Comparison of ENCODE assay signal across 27 cellular contexts in the genomic region with DNA sequence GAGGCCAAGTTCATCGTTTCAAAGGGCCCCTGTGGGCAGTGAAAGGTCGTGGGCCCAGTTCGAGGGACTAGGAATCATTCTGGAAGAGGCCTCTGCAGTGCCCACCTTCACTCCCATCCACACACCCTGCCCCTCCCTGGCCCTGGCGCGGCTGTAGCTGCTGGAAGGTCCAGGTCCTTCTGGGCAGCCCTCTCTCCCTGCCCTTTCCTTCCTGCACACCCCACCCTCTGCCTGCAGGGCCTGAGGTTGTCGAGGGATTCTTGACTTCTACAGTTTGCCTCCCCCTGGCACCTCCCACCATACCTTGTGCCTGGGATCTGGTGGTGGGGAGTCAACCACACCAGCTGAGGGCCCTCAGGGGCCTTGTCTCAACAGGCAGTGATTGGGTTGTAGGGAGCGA. TPM values are rescaled to one million over a fixed set of nuclear protein-coding genes. Genes with fewer than 3 reads are reported as not detected.
"Had no signal": no experiment of that assay in that cellular context is flagged by ENCODE, and none has a peak within 500 bp of the region (broad histone marks: within the 10 kb centered on the region; RNA-seq: fewer than 3 reads in every experiment).

No MANE protein-coding gene starts in this region.

- H3K4me3 ChIP-seq: coronary artery, esophagus squamous epithelium, gastrocnemius medialis, lung, ovary, prostate gland, thyroid gland, upper lobe of right lung had no signal

- H3K9me3 Mint-ChIP-seq: activated B cell treated with CpG ODN at 0.5 μM for 24 hours; activated naive CD8-positive, alpha-beta T cell treated with anti-CD3 and anti-CD28 coated beads for 36 hours; T-helper 1 cell treated with Interleukin-12 subunit alpha and Interleukin-12 subunit beta and Interleukin-4 antibody, amounts not matched to agents 30 μg/mL and 1 μg/mL, for 36 hours had no signal

- FAIRE-seq: bronchial epithelial cell, keratinocyte had no signal

- H3K36me3 ChIP-seq: esophagus squamous epithelium, gastrocnemius medialis, neutrophil, ovary, prostate gland, thyroid gland, upper lobe of right lung had no signal

- DNase-seq: activated B cell treated with CpG ODN at 0.5 μM for 24 hours; activated CD4-positive, alpha-beta T cell treated with anti-CD3 and anti-CD28 coated beads for 4 hours; activated CD4-positive, alpha-beta T cell treated with anti-CD3 and anti-CD28 coated beads, Interleukin-2, amount 50 U/mL, for 48 hours; activated naive CD4-positive, alpha-beta T cell treated with Interleukin-2 at 50 U/mL for 16 hours; activated naive CD8-positive, alpha-beta T cell treated with anti-CD3 and anti-CD28 coated beads for 36 hours; activated T-cell treated with anti-CD3 and anti-CD28 coated beads, Interleukin-2, amount 50 U/mL, for 48 hours; amniotic stem cell; esophagus squamous epithelium; gastrocnemius medialis; head of caudate nucleus; naive thymus-derived CD4-positive, alpha-beta T cell; ovary; stimulated activated CD4-positive, alpha-beta T cell treated with anti-CD3 and anti-CD28 coated beads, Interleukin-12 subunit alpha, Interleukin-12 subunit beta, amount 100 ng/mL, for 4 hours; stimulated activated CD4-positive, alpha-beta T cell treated with anti-CD3 and anti-CD28 coated beads, Interleukin-4, amount 100 ng/mL, for 4 hours; stimulated activated naive CD8-positive, alpha-beta T cell treated with anti-CD3 and anti-CD28 coated beads, Interleukin-15, Interleukin-2, amounts not matched to agents 100 U/mL and 50 U/mL, for 24 hours; T1000; thyroid gland; upper lobe of right lung had no signal

- H3K27ac ChIP-seq: coronary artery, esophagus squamous epithelium, gastrocnemius medialis, neutrophil, ovary, prostate gland, thyroid gland, upper lobe of right lung had no signal

- H3K27me3 ChIP-seq: ovary, thyroid gland had no signal

- H3K9me3 ChIP-seq: esophagus squamous epithelium, gastrocnemius medialis, neutrophil, ovary, prostate gland, thyroid gland, upper lobe of right lung had no signal

- H3K4me1 Mint-ChIP-seq: activated B cell treated with CpG ODN at 0.5 μM for 24 hours; activated naive CD8-positive, alpha-beta T cell treated with anti-CD3 and anti-CD28 coated beads for 36 hours had no signal

- H3K36me3 Mint-ChIP-seq: activated naive CD8-positive, alpha-beta T cell treated with anti-CD3 and anti-CD28 coated beads for 36 hours had no signal

- H3K4me3 Mint-ChIP-seq: activated B cell treated with CpG ODN at 0.5 μM for 24 hours; activated naive CD8-positive, alpha-beta T cell treated with anti-CD3 and anti-CD28 coated beads for 36 hours; naive thymus-derived CD4-positive, alpha-beta T cell; T-helper 1 cell treated with Interleukin-12 subunit alpha and Interleukin-12 subunit beta and Interleukin-4 antibody, amounts not matched to agents 30 μg/mL and 1 μg/mL, for 36 hours had no signal

- H3K27ac Mint-ChIP-seq: activated B cell treated with CpG ODN at 0.5 μM for 24 hours; activated naive CD8-positive, alpha-beta T cell treated with anti-CD3 and anti-CD28 coated beads for 36 hours; naive thymus-derived CD4-positive, alpha-beta T cell; T-helper 1 cell treated with Interleukin-12 subunit alpha and Interleukin-12 subunit beta and Interleukin-4 antibody, amounts not matched to agents 30 μg/mL and 1 μg/mL, for 36 hours had no signal

- H3K4me1 ChIP-seq: gastrocnemius medialis, prostate gland, thyroid gland, upper lobe of right lung had no signal

- ATAC-seq: gastrocnemius medialis; naive thymus-derived CD4-positive, alpha-beta T cell; stimulated activated naive CD8-positive, alpha-beta T cell treated with anti-CD3 and anti-CD28 coated beads, Interleukin-15, Interleukin-2, amounts not matched to agents 100 U/mL and 50 U/mL, for 24 hours; upper lobe of right lung had no signal

RNA-seq across cellular contexts. Expression of gene MYT1, which starts 4.5 kb away (rescaled TPM):
- total RNA-seq: bronchial epithelial cell; esophagus squamous epithelium; gastrocnemius medialis; naive thymus-derived CD4-positive, alpha-beta T cell; skeletal muscle tissue; subcutaneous adipose tissue had no signal
- polyA plus RNA-seq: keratinocyte; naive thymus-derived CD4-positive, alpha-beta T cell had no signal

RNA-seq across cellular contexts. Expression of gene NPBWR2, which starts 52.3 kb away (rescaled TPM):
- total RNA-seq: activated B cell treated with CpG ODN at 0.5 μM for 24 hours; activated naive CD8-positive, alpha-beta T cell treated with anti-CD3 and anti-CD28 coated beads for 36 hours; bronchial epithelial cell; esophagus squamous epithelium; gastrocnemius medialis; lung; naive thymus-derived CD4-positive, alpha-beta T cell; ovary; prostate gland; skeletal muscle tissue; subcutaneous adipose tissue; thyroid gland; upper lobe of right lung had no signal
- polyA plus RNA-seq: keratinocyte; lung; naive thymus-derived CD4-positive, alpha-beta T cell; ovary had no signal
